In the genomic region with DNA sequence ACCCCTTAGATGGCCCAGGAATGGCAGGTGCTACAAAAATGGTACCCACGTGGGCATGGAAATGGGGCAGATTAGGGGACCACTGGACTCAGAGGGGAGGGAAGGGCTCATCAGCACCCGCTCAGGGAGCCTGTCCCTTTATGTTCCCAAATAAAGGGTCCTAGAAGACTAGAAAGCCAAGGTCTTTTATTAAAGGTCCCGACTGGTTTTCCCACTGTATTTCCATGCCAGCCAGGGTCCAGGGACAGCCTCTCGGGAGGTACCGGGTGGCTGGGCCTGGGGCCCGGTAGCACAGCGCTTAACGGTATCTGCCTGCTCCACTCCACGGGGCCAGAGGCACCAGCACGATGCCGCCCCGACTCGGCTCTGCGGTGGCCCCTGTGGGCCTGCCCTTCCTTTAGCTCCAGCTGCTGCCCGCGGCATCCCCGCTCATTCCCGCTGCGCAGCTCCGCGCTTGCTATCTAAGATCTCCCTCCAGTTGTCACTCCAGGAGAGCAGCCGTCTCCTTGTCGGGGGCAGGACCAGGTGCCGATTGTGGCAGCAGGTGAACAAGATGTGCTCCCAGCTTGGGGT, we compare ENCODE assay signal across 5 cellular contexts. TPM values are rescaled to one million over a fixed set of nuclear protein-coding genes. Genes with fewer than 3 reads are reported as not detected.
DNase-seq lines count a peak whose midpoint lies in the region; ATAC-seq, FAIRE-seq and TF ChIP-seq lines count a peak whose summit lies in the region.

No MANE protein-coding gene starts in this region.

- H3K36me3 ChIP-seq in ectodermal cell (ENCODE audit: control insufficient read depth, insufficient read depth, low read length) (peaks cover 13% of the 10 kb centered on the region), skeletal muscle tissue (ENCODE audit: control insufficient read depth in 3 of 3, insufficient read depth in 3 of 3, low read length in 3 of 3) (peaks cover 3 to 6% (median 4%) of the 10 kb centered on the region in 3 donors)

- 89 to 90% methylated on average over 24 of the region's 24 CpGs for WGBS in ectodermal cell, 2 experiments

- no peak overlapping the region for H3K27ac ChIP-seq in ectodermal cell (ENCODE audit: insufficient read depth, low read depth, low read length, poor library complexity, severe bottlenecking)
- no peak overlapping the region for H3K27ac ChIP-seq in skeletal muscle tissue (ENCODE audit: low read depth, low read length)

- no peak for FAIRE-seq in GM12892 (lab: Jason Lieb, UNC)

- peak overlapping the region; percentile 90 for H3K4me3 ChIP-seq in ectodermal cell (ENCODE audit: insufficient read depth, low read depth, low read length)
- H3K4me3 ChIP-seq in skeletal muscle tissue (ENCODE audit: low read length in 3 of 3) = peak overlapping the region in 1 of 3 donors; percentile 85

- H3K9ac ChIP-seq in skeletal muscle tissue (ENCODE audit: low read depth in 1 of 3, low read length in 3 of 3) = peak overlapping the region in 2 of 3 donors; percentile 5 to 92

- ATAC-seq in GM18870 (IDR thresholded peaks at IDR 0.05; ENCODE audit: unreplicated experiment) = no peak

- DNase-seq in NCI-H2171 (lab: John Stamatoyannopoulos, UW) (peak; percentile 90), GM12892 (ENCODE audit: insufficient read length) (no peak)

- H3K4me1 ChIP-seq in ectodermal cell (ENCODE audit: control insufficient read depth, insufficient read depth, low read length) (peaks cover 6% of the 10 kb centered on the region), skeletal muscle tissue (ENCODE audit: control insufficient read depth in 3 of 3, insufficient read depth in 3 of 3, low read length in 3 of 3) (peaks cover 0 to 13% (median 10%) of the 10 kb centered on the region in 3 donors)

- TF ChIP-seq POLR2A in GM12892 (IDR thresholded peaks at IDR 0.05; ENCODE audit: low read depth, low read length) = no peak

- no peaks in the 10 kb centered on the region for H3K9me3 ChIP-seq in ectodermal cell (ENCODE audit: control insufficient read depth, low read length)
- H3K9me3 ChIP-seq in skeletal muscle tissue (ENCODE audit: control insufficient read depth in 3 of 3, low read length in 3 of 3) = no peaks in the 10 kb centered on the region

- no peaks in the 10 kb centered on the region for H3K27me3 ChIP-seq in ectodermal cell (ENCODE audit: control insufficient read depth, insufficient read depth, low read length, poor library complexity, severe bottlenecking)
- H3K27me3 ChIP-seq in skeletal muscle tissue (ENCODE audit: control insufficient read depth in 3 of 3, insufficient read depth in 3 of 3, low read length in 3 of 3) = no peaks in the 10 kb centered on the region

RNA-seq across cellular contexts. Expression of a gene that starts 1.4 kb away (rescaled TPM):
- 56.8 TPM for polyA plus RNA-seq in ectodermal cell (2013, experiment 1 of 4)
- 54.7 TPM for polyA plus RNA-seq in ectodermal cell (2013, experiment 2 of 4)
- polyA plus RNA-seq in ectodermal cell (2013, experiment 3 of 4) = 60.6 TPM
- polyA plus RNA-seq in ectodermal cell (2013, experiment 4 of 4) = 68.0 TPM
- total RNA-seq in skeletal muscle tissue = 32.9 TPM
- polyA plus RNA-seq in GM12892 (2012; ENCODE audit: missing spikeins) = 33.8 TPM

RNA-seq across cellular contexts. Expression of a gene that starts 20.4 kb away (rescaled TPM):
- 18.0 TPM for polyA plus RNA-seq in ectodermal cell (2013, experiment 1 of 4)
- 18.4 TPM for polyA plus RNA-seq in ectodermal cell (2013, experiment 2 of 4)
- polyA plus RNA-seq in ectodermal cell (2013, experiment 3 of 4) = 14.3 TPM
- polyA plus RNA-seq in ectodermal cell (2013, experiment 4 of 4) = 14.3 TPM
- 1.0 TPM for total RNA-seq in skeletal muscle tissue
- polyA plus RNA-seq in GM12892 (2012; ENCODE audit: missing spikeins) = 4.8 TPM

RNA-seq across cellular contexts. Expression of a gene that starts 24.2 kb away (rescaled TPM):
- polyA plus RNA-seq in ectodermal cell (2013, experiment 1 of 4) = 265 TPM
- polyA plus RNA-seq in ectodermal cell (2013, experiment 2 of 4) = 217 TPM
- polyA plus RNA-seq in ectodermal cell (2013, experiment 3 of 4) = 231 TPM
- 240 TPM for polyA plus RNA-seq in ectodermal cell (2013, experiment 4 of 4)
- 109 TPM for total RNA-seq in skeletal muscle tissue
- polyA plus RNA-seq in GM12892 (2012; ENCODE audit: missing spikeins) = 218 TPM

RNA-seq across cellular contexts. Expression of a gene that starts 42.4 kb away (rescaled TPM):
- 11.2 TPM for polyA plus RNA-seq in ectodermal cell (2013, experiment 1 of 4)
- 14.6 TPM for polyA plus RNA-seq in ectodermal cell (2013, experiment 2 of 4)
- 11.8 TPM for polyA plus RNA-seq in ectodermal cell (2013, experiment 3 of 4)
- polyA plus RNA-seq in ectodermal cell (2013, experiment 4 of 4) = 11.7 TPM
- total RNA-seq in skeletal muscle tissue = 4.2 TPM
- 1.0 TPM for polyA plus RNA-seq in GM12892 (2012; ENCODE audit: missing spikeins)

RNA-seq across cellular contexts. Expression of a gene that starts 52.6 kb away (rescaled TPM):
- polyA plus RNA-seq in ectodermal cell (2013, experiment 1 of 4) = 886 TPM
- 882 TPM for polyA plus RNA-seq in ectodermal cell (2013, experiment 2 of 4)
- 670 TPM for polyA plus RNA-seq in ectodermal cell (2013, experiment 3 of 4)
- polyA plus RNA-seq in ectodermal cell (2013, experiment 4 of 4) = 770 TPM
- total RNA-seq in skeletal muscle tissue = 62.1 TPM
- 300 TPM for polyA plus RNA-seq in GM12892 (2012; ENCODE audit: missing spikeins)
